ENCODE assay signal across 1 cellular context in genomic region chr20:31951530-31952453, GRCh38.
TF ChIP-seq lines count a peak whose summit lies in the region.

Gene PDRG1, minus strand, starts transcription at chr20:31952046. Its CDS starts 85 bp downstream, at chr20:31951961.

TF ChIP-seq in GM12878, 131 proteins besides CTCF, POLR2A, EP300 and RAD21 (continued from another document and continues in another):
- no peak for TF ChIP-seq ATF2 (IDR thresholded peaks at IDR 0.05; ENCODE audit: low read length)
- TF ChIP-seq TAF1 (IDR thresholded peaks at IDR 0.05; ENCODE audit: borderline replicate concordance, low read depth, low read length) = peak; percentile 83
- TF ChIP-seq ATF3 (IDR thresholded peaks at IDR 0.05; ENCODE audit: borderline replicate concordance, extremely low read depth, low read depth, low read length) = peak; percentile 53; the same call in 1 of the 2 replicates
- TF ChIP-seq KAT2A (conservative IDR thresholded peaks at IDR 0.05; ENCODE audit: control insufficient read depth, low read depth, low read length) = no peak
- TF ChIP-seq SUPT20H (IDR thresholded peaks at IDR 0.05; ENCODE audit: borderline replicate concordance, control insufficient read depth, low read depth, low read length) = no peak
- no peak for TF ChIP-seq SREBF2 (IDR thresholded peaks at IDR 0.05; ENCODE audit: low read length)
- no peak for TF ChIP-seq WRNIP1 (IDR thresholded peaks at IDR 0.05; ENCODE audit: borderline replicate concordance, low read depth, low read length)
- no peak for TF ChIP-seq GABPA (IDR thresholded peaks at IDR 0.05; ENCODE audit: low read depth)
- no peak for TF ChIP-seq STAT3 (IDR thresholded peaks at IDR 0.05; ENCODE audit: low read depth, low read length)
- TF ChIP-seq CHD4 (IDR thresholded peaks at IDR 0.05) = no peak
- TF ChIP-seq ATF7 (IDR thresholded peaks at IDR 0.05; ENCODE audit: low read depth) = no peak
- TF ChIP-seq IKZF2 (IDR thresholded peaks at IDR 0.05) = no peak
- TF ChIP-seq ESRRA (IDR thresholded peaks at IDR 0.05; ENCODE audit: low read length) = peak; percentile 60; the same call in 1 of the 2 replicates
- no peak for TF ChIP-seq NKRF (conservative IDR thresholded peaks at IDR 0.05)
- no peak for TF ChIP-seq BCL3 (IDR thresholded peaks at IDR 0.05; ENCODE audit: borderline replicate concordance, insufficient read depth, low read depth, low read length, poor library complexity, severe bottlenecking)
- TF ChIP-seq SIX5 (IDR thresholded peaks at IDR 0.05; ENCODE audit: low read depth, low read length, severe bottlenecking) = no peak
- no peak for TF ChIP-seq TCF7 (IDR thresholded peaks at IDR 0.05; ENCODE audit: borderline replicate concordance)
- peak; percentile 93 for TF ChIP-seq CBFB (IDR thresholded peaks at IDR 0.05; ENCODE audit: low read depth)
- TF ChIP-seq STAT1 (conservative IDR thresholded peaks at IDR 0.05) = no peak
- no peak for TF ChIP-seq RELB (IDR thresholded peaks at IDR 0.05; ENCODE audit: low read depth)
- no peak for TF ChIP-seq PAX5 (IDR thresholded peaks at IDR 0.05; ENCODE audit: borderline replicate concordance, low read depth, low read length)
- TF ChIP-seq DPF2 (IDR thresholded peaks at IDR 0.05) = 0 out of 2 replicates have a peak, but pooled peaks have one; percentile 52
- TF ChIP-seq MEF2B (IDR thresholded peaks at IDR 0.05; ENCODE audit: partially characterized antibody, poor library complexity, severe bottlenecking) = no peak
- no peak for TF ChIP-seq ZBTB33 (IDR thresholded peaks at IDR 0.05)
- TF ChIP-seq CEBPZ (IDR thresholded peaks at IDR 0.05; ENCODE audit: low read depth, low read length) = no peak
- no peak for TF ChIP-seq ZNF622 (IDR thresholded peaks at IDR 0.05)
- TF ChIP-seq TCF3 (IDR thresholded peaks at IDR 0.05; ENCODE audit: borderline replicate concordance, insufficient read depth, low read depth, low read length) = 0 out of 2 replicates have a peak, but pooled peaks have one; percentile 8
- no peak; a peak in 1 of 4 replicates for TF ChIP-seq CEBPB (IDR thresholded peaks at IDR 0.05; ENCODE audit: borderline replicate concordance in 1 of 2, low read depth in 2 of 2, low read length in 2 of 2)
- TF ChIP-seq PBX3 (IDR thresholded peaks at IDR 0.05; ENCODE audit: insufficient replicate concordance, low read depth, low read length) = no peak
- TF ChIP-seq JUNB (IDR thresholded peaks at IDR 0.05) = no peak
- 0 out of 2 replicates have a peak, but pooled peaks have one; percentile 6 for TF ChIP-seq TCF12 (IDR thresholded peaks at IDR 0.05; ENCODE audit: low read depth, low read length)
- TF ChIP-seq NFIC (IDR thresholded peaks at IDR 0.05; ENCODE audit: low read depth, low read length) = no peak
- TF ChIP-seq LARP7 (IDR thresholded peaks at IDR 0.05) = no peak
- no peak for TF ChIP-seq TARDBP (IDR thresholded peaks at IDR 0.05; ENCODE audit: borderline replicate concordance)
- no peak for TF ChIP-seq ZNF217 (IDR thresholded peaks at IDR 0.05)
- 0 out of 2 replicates have a peak, but pooled peaks have one; percentile 23 for TF ChIP-seq RUNX3 (IDR thresholded peaks at IDR 0.05; ENCODE audit: low read length)
- no peak for TF ChIP-seq CHD1 (IDR thresholded peaks at IDR 0.05; ENCODE audit: low read depth, low read length)
- no peak for TF ChIP-seq ZNF384 (IDR thresholded peaks at IDR 0.05; ENCODE audit: borderline replicate concordance, low read depth, low read length)
- TF ChIP-seq POU2F2 (IDR thresholded peaks at IDR 0.05; ENCODE audit: borderline replicate concordance, low read depth, low read length) = peak; percentile 55; the same call in 1 of the 3 replicates
- TF ChIP-seq ZNF207 (IDR thresholded peaks at IDR 0.05; ENCODE audit: borderline replicate concordance) = peak; percentile 72; the same call in 1 of the 2 replicates
- TF ChIP-seq IRF5 (IDR thresholded peaks at IDR 0.05; ENCODE audit: borderline replicate concordance) = peak; percentile 56; the same call in 1 of the 2 replicates
- no peak for TF ChIP-seq HDAC6 (IDR thresholded peaks at IDR 0.05; ENCODE audit: unreplicated experiment)
- no peak for TF ChIP-seq EGR1 (IDR thresholded peaks at IDR 0.05; ENCODE audit: borderline replicate concordance in 1 of 2, low read depth in 2 of 2, low read length in 2 of 2)
- no peak for TF ChIP-seq ETV6 (conservative IDR thresholded peaks at IDR 0.05 in 1 of 2, IDR thresholded peaks at IDR 0.05 in 1 of 2; ENCODE audit: borderline replicate concordance in 1 of 2, low read depth in 1 of 2)
- no peak for TF ChIP-seq RBBP5 (conservative IDR thresholded peaks at IDR 0.05)
- TF ChIP-seq BACH1 (IDR thresholded peaks at IDR 0.05; ENCODE audit: borderline replicate concordance) = no peak
- no peak for TF ChIP-seq IRF4 (IDR thresholded peaks at IDR 0.05; ENCODE audit: low read depth, low read length)
- TF ChIP-seq ZSCAN29 (IDR thresholded peaks at IDR 0.05) = no peak
- no peak for TF ChIP-seq KLF5 (IDR thresholded peaks at IDR 0.05; ENCODE audit: partially characterized antibody)
- TF ChIP-seq PKNOX1 (IDR thresholded peaks at IDR 0.05) = no peak
- TF ChIP-seq PML (IDR thresholded peaks at IDR 0.05; ENCODE audit: low read length) = peak; percentile 45; the same call in 1 of the 2 replicates
